In the genomic region with DNA sequence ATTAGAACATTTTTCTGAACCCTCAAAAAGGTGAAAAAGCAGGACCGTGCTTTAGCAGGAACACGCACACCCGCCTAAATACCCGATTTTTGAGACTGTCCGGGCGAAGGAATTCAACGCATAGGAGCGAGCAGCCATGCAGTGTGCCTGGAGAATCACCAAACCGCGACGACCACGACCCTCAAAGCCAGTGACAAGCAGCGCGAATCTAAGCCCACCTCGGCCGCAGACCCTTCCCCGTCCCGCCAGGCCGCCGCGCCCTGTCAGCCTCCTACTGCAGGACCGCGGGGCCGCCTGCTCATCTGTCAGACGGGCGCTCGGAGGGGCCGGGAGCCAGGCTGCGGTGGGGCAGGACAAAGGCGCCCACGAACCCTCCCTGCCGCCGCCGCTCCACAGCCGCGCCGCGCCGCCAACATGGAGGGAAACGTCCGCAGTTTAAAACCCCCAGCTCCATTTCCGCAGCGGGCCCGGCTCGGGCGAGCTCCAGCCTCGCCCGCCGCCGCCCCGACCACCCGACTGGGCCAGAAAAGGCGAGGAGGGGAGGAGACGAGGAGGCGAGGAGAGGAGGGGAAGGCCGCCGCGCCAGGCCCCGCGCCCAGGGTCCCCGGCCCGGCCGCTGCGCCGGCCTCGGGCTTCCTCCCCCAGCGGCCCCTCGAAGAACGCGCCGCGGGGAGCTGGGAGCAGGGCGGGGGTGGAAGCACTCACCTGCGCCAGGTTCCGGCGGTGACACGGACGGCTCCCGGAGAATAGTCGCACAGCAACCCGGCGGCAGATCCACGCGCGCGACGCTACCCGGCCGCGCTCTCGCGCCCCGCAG, we compare ENCODE assay signal across 1 cellular context.
A peak's percentile ranks its signal among the peaks of the same experiment; 100 is the strongest.
TF ChIP-seq lines count a peak whose summit lies in the region.

A gene (minus strand): TSS at position 790 of the 817 bp plus-strand sequence. CDS start 3,963 bp downstream, outside the sequence.

TF ChIP-seq in K562, 482 proteins besides CTCF, POLR2A, EP300 and RAD21 (continued from another document and continues in another):
- TF ChIP-seq, protein P1, sequence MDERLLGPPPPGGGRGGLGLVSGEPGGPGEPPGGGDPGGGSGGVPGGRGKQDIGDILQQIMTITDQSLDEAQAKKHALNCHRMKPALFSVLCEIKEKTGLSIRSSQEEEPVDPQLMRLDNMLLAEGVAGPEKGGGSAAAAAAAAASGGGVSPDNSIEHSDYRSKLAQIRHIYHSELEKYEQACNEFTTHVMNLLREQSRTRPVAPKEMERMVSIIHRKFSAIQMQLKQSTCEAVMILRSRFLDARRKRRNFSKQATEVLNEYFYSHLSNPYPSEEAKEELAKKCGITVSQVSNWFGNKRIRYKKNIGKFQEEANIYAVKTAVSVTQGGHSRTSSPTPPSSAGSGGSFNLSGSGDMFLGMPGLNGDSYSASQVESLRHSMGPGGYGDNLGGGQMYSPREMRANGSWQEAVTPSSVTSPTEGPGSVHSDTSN (CRISPR knock-in tag; IDR thresholded peaks at IDR 0.05; ENCODE audit: low read depth) = no peak
- TF ChIP-seq, protein P1 (tag; conservative IDR thresholded peaks at IDR 0.05; ENCODE audit: low read depth) = no peak
- no peak for TF ChIP-seq TOE1 (IDR thresholded peaks at IDR 0.05; ENCODE audit: borderline replicate concordance)
- 0 out of 2 replicates have a peak, but pooled peaks have one; percentile 9 for TF ChIP-seq TOE1 (CRISPR knock-in tag; IDR thresholded peaks at IDR 0.05; ENCODE audit: borderline replicate concordance, low read depth)
- TF ChIP-seq NR2C2 (CRISPR knock-in tag; IDR thresholded peaks at IDR 0.05) = no peak
- no peak for TF ChIP-seq NR2C2 (tag; IDR thresholded peaks at IDR 0.05)
- peak; percentile 60; the same call in 1 of the 2 replicates for TF ChIP-seq ZFX (CRISPR knock-in tag; IDR thresholded peaks at IDR 0.05)
- TF ChIP-seq, protein P2, sequence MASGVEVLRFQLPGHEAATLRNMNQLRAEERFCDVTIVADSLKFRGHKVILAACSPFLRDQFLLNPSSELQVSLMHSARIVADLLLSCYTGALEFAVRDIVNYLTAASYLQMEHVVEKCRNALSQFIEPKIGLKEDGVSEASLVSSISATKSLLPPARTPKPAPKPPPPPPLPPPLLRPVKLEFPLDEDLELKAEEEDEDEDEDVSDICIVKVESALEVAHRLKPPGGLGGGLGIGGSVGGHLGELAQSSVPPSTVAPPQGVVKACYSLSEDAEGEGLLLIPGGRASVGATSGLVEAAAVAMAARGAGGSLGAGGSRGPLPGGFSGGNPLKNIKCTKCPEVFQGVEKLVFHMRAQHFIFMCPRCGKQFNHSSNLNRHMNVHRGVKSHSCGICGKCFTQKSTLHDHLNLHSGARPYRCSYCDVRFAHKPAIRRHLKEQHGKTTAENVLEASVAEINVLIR (CRISPR knock-in tag; IDR thresholded peaks at IDR 0.05) = no peak
- peak; percentile 9; the same call in 1 of the 2 replicates for TF ChIP-seq ZNF239 (CRISPR knock-in tag; IDR thresholded peaks at IDR 0.05)
- TF ChIP-seq RBM34 (IDR thresholded peaks at IDR 0.05; ENCODE audit: borderline replicate concordance, insufficient read depth, low read length) = no peak
- no peak for TF ChIP-seq MECOM (CRISPR knock-in tag; IDR thresholded peaks at IDR 0.05)
- TF ChIP-seq OTX1 (CRISPR knock-in tag; IDR thresholded peaks at IDR 0.05) = no peak
- no peak for TF ChIP-seq ZNF24 (IDR thresholded peaks at IDR 0.05)
- peak; percentile 74 for TF ChIP-seq HNRNPLL (IDR thresholded peaks at IDR 0.05; ENCODE audit: low read depth, low read length, poor library complexity, severe bottlenecking)
- no peak for TF ChIP-seq ZNF695 (CRISPR knock-in tag; IDR thresholded peaks at IDR 0.05)
- TF ChIP-seq, protein P3, sequence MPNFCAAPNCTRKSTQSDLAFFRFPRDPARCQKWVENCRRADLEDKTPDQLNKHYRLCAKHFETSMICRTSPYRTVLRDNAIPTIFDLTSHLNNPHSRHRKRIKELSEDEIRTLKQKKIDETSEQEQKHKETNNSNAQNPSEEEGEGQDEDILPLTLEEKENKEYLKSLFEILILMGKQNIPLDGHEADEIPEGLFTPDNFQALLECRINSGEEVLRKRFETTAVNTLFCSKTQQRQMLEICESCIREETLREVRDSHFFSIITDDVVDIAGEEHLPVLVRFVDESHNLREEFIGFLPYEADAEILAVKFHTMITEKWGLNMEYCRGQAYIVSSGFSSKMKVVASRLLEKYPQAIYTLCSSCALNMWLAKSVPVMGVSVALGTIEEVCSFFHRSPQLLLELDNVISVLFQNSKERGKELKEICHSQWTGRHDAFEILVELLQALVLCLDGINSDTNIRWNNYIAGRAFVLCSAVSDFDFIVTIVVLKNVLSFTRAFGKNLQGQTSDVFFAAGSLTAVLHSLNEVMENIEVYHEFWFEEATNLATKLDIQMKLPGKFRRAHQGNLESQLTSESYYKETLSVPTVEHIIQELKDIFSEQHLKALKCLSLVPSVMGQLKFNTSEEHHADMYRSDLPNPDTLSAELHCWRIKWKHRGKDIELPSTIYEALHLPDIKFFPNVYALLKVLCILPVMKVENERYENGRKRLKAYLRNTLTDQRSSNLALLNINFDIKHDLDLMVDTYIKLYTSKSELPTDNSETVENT (CRISPR knock-in tag; IDR thresholded peaks at IDR 0.05) = no peak
- TF ChIP-seq, protein P4, sequence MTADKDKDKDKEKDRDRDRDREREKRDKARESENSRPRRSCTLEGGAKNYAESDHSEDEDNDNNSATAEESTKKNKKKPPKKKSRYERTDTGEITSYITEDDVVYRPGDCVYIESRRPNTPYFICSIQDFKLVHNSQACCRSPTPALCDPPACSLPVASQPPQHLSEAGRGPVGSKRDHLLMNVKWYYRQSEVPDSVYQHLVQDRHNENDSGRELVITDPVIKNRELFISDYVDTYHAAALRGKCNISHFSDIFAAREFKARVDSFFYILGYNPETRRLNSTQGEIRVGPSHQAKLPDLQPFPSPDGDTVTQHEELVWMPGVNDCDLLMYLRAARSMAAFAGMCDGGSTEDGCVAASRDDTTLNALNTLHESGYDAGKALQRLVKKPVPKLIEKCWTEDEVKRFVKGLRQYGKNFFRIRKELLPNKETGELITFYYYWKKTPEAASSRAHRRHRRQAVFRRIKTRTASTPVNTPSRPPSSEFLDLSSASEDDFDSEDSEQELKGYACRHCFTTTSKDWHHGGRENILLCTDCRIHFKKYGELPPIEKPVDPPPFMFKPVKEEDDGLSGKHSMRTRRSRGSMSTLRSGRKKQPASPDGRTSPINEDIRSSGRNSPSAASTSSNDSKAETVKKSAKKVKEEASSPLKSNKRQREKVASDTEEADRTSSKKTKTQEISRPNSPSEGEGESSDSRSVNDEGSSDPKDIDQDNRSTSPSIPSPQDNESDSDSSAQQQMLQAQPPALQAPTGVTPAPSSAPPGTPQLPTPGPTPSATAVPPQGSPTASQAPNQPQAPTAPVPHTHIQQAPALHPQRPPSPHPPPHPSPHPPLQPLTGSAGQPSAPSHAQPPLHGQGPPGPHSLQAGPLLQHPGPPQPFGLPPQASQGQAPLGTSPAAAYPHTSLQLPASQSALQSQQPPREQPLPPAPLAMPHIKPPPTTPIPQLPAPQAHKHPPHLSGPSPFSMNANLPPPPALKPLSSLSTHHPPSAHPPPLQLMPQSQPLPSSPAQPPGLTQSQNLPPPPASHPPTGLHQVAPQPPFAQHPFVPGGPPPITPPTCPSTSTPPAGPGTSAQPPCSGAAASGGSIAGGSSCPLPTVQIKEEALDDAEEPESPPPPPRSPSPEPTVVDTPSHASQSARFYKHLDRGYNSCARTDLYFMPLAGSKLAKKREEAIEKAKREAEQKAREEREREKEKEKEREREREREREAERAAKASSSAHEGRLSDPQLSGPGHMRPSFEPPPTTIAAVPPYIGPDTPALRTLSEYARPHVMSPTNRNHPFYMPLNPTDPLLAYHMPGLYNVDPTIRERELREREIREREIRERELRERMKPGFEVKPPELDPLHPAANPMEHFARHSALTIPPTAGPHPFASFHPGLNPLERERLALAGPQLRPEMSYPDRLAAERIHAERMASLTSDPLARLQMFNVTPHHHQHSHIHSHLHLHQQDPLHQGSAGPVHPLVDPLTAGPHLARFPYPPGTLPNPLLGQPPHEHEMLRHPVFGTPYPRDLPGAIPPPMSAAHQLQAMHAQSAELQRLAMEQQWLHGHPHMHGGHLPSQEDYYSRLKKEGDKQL (CRISPR knock-in tag; IDR thresholded peaks at IDR 0.05; ENCODE audit: borderline replicate concordance) = 0 out of 2 replicates have a peak, but pooled peaks have one; percentile 12
- TF ChIP-seq KDM4B (IDR thresholded peaks at IDR 0.05; ENCODE audit: borderline replicate concordance in 2 of 2, low read depth in 1 of 2) = no peak
- TF ChIP-seq RBM22 (IDR thresholded peaks at IDR 0.05; ENCODE audit: low read depth, low read length, poor library complexity, severe bottlenecking) = peak; percentile 28
- TF ChIP-seq NEUROD1 (IDR thresholded peaks at IDR 0.05; ENCODE audit: borderline replicate concordance, low read depth, low read length, partially characterized antibody) = no peak
- TF ChIP-seq, protein P5, sequence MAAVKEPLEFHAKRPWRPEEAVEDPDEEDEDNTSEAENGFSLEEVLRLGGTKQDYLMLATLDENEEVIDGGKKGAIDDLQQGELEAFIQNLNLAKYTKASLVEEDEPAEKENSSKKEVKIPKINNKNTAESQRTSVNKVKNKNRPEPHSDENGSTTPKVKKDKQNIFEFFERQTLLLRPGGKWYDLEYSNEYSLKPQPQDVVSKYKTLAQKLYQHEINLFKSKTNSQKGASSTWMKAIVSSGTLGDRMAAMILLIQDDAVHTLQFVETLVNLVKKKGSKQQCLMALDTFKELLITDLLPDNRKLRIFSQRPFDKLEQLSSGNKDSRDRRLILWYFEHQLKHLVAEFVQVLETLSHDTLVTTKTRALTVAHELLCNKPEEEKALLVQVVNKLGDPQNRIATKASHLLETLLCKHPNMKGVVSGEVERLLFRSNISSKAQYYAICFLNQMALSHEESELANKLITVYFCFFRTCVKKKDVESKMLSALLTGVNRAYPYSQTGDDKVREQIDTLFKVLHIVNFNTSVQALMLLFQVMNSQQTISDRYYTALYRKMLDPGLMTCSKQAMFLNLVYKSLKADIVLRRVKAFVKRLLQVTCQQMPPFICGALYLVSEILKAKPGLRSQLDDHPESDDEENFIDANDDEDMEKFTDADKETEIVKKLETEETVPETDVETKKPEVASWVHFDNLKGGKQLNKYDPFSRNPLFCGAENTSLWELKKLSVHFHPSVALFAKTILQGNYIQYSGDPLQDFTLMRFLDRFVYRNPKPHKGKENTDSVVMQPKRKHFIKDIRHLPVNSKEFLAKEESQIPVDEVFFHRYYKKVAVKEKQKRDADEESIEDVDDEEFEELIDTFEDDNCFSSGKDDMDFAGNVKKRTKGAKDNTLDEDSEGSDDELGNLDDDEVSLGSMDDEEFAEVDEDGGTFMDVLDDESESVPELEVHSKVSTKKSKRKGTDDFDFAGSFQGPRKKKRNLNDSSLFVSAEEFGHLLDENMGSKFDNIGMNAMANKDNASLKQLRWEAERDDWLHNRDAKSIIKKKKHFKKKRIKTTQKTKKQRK (IDR thresholded peaks at IDR 0.05; ENCODE audit: borderline replicate concordance, low read depth, low read length) = no peak
- TF ChIP-seq ZSCAN32 (CRISPR knock-in tag; IDR thresholded peaks at IDR 0.05) = 0 out of 2 replicates have a peak, but pooled peaks have one; percentile 28
- TF ChIP-seq, protein P6, sequence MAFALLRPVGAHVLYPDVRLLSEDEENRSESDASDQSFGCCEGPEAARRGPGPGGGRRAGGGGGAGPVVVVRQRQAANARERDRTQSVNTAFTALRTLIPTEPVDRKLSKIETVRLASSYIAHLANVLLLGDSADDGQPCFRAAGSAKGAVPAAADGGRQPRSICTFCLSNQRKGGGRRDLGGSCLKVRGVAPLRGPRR (CRISPR knock-in tag; IDR thresholded peaks at IDR 0.05) = 0 out of 2 replicates have a peak, but pooled peaks have one; percentile 26
- no peak for TF ChIP-seq KDM1A (IDR thresholded peaks at IDR 0.05)
- no peak for TF ChIP-seq MCM3 (IDR thresholded peaks at IDR 0.05)
- TF ChIP-seq, protein P7, sequence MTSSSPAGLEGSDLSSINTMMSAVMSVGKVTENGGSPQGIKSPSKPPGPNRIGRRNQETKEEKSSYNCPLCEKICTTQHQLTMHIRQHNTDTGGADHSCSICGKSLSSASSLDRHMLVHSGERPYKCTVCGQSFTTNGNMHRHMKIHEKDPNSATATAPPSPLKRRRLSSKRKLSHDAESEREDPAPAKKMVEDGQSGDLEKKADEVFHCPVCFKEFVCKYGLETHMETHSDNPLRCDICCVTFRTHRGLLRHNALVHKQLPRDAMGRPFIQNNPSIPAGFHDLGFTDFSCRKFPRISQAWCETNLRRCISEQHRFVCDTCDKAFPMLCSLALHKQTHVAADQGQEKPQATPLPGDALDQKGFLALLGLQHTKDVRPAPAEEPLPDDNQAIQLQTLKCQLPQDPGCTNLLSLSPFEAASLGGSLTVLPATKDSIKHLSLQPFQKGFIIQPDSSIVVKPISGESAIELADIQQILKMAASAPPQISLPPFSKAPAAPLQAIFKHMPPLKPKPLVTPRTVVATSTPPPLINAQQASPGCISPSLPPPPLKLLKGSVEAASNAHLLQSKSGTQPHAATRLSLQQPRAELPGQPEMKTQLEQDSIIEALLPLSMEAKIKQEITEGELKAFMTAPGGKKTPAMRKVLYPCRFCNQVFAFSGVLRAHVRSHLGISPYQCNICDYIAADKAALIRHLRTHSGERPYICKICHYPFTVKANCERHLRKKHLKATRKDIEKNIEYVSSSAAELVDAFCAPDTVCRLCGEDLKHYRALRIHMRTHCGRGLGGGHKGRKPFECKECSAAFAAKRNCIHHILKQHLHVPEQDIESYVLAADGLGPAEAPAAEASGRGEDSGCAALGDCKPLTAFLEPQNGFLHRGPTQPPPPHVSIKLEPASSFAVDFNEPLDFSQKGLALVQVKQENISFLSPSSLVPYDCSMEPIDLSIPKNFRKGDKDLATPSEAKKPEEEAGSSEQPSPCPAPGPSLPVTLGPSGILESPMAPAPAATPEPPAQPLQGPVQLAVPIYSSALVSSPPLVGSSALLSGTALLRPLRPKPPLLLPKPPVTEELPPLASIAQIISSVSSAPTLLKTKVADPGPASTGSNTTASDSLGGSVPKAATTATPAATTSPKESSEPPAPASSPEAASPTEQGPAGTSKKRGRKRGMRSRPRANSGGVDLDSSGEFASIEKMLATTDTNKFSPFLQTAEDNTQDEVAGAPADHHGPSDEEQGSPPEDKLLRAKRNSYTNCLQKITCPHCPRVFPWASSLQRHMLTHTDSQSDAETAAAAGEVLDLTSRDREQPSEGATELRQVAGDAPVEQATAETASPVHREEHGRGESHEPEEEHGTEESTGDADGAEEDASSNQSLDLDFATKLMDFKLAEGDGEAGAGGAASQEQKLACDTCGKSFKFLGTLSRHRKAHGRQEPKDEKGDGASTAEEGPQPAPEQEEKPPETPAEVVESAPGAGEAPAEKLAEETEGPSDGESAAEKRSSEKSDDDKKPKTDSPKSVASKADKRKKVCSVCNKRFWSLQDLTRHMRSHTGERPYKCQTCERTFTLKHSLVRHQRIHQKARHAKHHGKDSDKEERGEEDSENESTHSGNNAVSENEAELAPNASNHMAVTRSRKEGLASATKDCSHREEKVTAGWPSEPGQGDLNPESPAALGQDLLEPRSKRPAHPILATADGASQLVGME (CRISPR knock-in tag; IDR thresholded peaks at IDR 0.05) = peak; percentile 87
- no peak for TF ChIP-seq SNIP1 (IDR thresholded peaks at IDR 0.05; ENCODE audit: low read depth)
- TF ChIP-seq MYNN (IDR thresholded peaks at IDR 0.05) = 0 out of 2 replicates have a peak, but pooled peaks have one; percentile 7
- no peak for TF ChIP-seq MYNN (CRISPR knock-in tag; IDR thresholded peaks at IDR 0.05)
- 0 out of 2 replicates have a peak, but pooled peaks have one; percentile 64 for TF ChIP-seq HIVEP1 (CRISPR knock-in tag; IDR thresholded peaks at IDR 0.05)
- peak; percentile 83 for TF ChIP-seq SAP30 (IDR thresholded peaks at IDR 0.05; ENCODE audit: borderline replicate concordance, insufficient read depth, low read depth, low read length, poor library complexity, severe bottlenecking)
